ENCODE assay signal across 11 cellular contexts in the genomic region with DNA sequence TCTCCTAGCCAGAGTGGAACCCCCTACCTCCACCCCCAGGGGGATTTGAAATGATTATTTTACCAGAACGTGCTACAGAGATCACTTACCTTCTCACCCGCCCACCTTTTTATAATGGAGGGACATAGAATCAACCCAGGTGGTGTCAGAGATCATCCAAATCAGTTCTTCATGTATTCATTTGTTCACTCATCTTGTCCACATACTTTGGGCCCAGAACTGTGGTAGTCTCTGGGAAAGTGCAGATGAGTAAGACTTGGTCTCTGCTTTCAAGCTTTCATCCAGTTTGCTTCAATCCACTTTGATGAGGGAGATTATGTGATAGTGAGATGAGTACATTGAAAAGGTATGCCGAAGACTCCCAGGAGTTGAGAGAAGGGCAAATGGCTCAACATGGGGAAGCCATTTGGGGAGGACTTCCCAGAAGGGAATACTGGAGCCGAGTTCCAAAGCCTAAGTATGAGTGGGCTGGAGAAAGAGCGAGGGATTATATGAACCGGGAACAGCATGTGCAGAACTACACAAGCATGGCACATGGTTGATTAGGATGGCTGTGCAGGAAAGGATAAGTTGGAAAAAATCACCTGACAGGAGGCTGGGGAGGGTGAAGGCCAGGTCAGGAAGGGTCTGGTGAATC. TPM values are rescaled to one million over a fixed set of nuclear protein-coding genes. Genes with fewer than 3 reads are reported as not detected.
DNase-seq lines count a peak whose midpoint lies in the region; ATAC-seq and TF ChIP-seq lines count a peak whose summit lies in the region.
"Had no signal": no experiment of that assay in that cellular context is flagged by ENCODE, and none has a peak within 500 bp of the region (broad histone marks: within the 10 kb centered on the region; RNA-seq: fewer than 3 reads in every experiment).

No MANE protein-coding gene starts in this region.

- H3K23ac ChIP-seq in IMR-90 (ENCODE audit: low read depth, low read length) (no peak overlapping the region), H9 (ENCODE audit: insufficient read length, low read depth, low read length) (no peak overlapping the region)

- H3K4me3 ChIP-seq in AG04450 (ENCODE audit: low read depth, low read length) (no peak overlapping the region), IMR-90 (ENCODE audit: insufficient read depth, low read depth, low read length) (no peak overlapping the region), coronary artery (no peak overlapping the region), osteoblast (ENCODE audit: insufficient read depth, low read length) (no peak overlapping the region)

- in situ Hi-C loops in IMR-90 (cut with MboI; ENCODE audit: low sequenced_read_pairs) = loop anchor here (25.0 kb wide), 1 partner anchor 512 kb away; the partner anchor contains the start of gene JUN

- CTCF ChIA-PET in AG04450 (lab: Charles Lee) (no interaction called here), IMR-90 (lab: Yijun Ruan, JAX) (no interaction called here)

- WGBS in IMR-90 (ENCODE audit: extremely low coverage in 2 of 2, insufficient read length in 1 of 2), 2 experiments = 90% methylated on average over 3 of the region's 6 CpGs; no CpG with 5 or more reads in 1 of the 2 experiments
- WGBS in H9 (ENCODE audit: extremely low coverage, insufficient read length, low lambda C conversion rate) = no CpG with 5 or more reads among the region's 6 CpGs

- H2BK5ac ChIP-seq in IMR-90 (ENCODE audit: low read depth, low read length, poor library complexity, severe bottlenecking) (no peak overlapping the region), H9 (ENCODE audit: insufficient read length, low read length) (no peak overlapping the region)

- no peak overlapping the region for H2AFZ ChIP-seq in IMR-90 (replicated peaks; ENCODE audit: low read length, poor library complexity)
- no peak overlapping the region for H2AFZ ChIP-seq in osteoblast (ENCODE audit: low read length)
- H2AFZ ChIP-seq in H9 (ENCODE audit: low read length) = no peak overlapping the region

- H2BK20ac ChIP-seq in IMR-90 (ENCODE audit: low read depth, low read length) = 0 out of 2 replicates have a peak overlapping the region, but pooled peaks have one; percentile 0
- no peak overlapping the region for H2BK20ac ChIP-seq in H9 (ENCODE audit: low read depth, low read length, poor library complexity, severe bottlenecking)

- H2AK9ac ChIP-seq in IMR-90 (replicated peaks; ENCODE audit: low read depth, low read length, poor library complexity) = no peak overlapping the region

- H2BK120ac ChIP-seq in IMR-90 (ENCODE audit: low read depth, low read length) = no peak overlapping the region
- H2BK120ac ChIP-seq in H9 (ENCODE audit: low read depth, low read length, poor library complexity, severe bottlenecking) = no peak overlapping the region

- H3K79me1 ChIP-seq in IMR-90 (ENCODE audit: low read depth in 1 of 2, low read length in 2 of 2) (peaks cover 6 to 14% of the 10 kb centered on the region in 2 experiments; a peak in 2 of 4 replicates), H9 (ENCODE audit: insufficient read depth, low read depth, low read length, poor library complexity, severe bottlenecking) (no peaks in the 10 kb centered on the region)

- no peak for DNase-seq in AG04450 (ENCODE audit: low read depth, low spot score)
- DNase-seq in IMR-90 = peak; percentile 62
- DNase-seq in coronary artery (ENCODE audit: low spot score) = no peak
- DNase-seq in osteoblast (ENCODE audit: insufficient read length, low spot score, missing footprints) = peak; percentile 70
- DNase-seq in GOT3 (lab: John Stamatoyannopoulos, UW) = no peak
- DNase-seq in H9 = no peak
- DNase-seq: activated naive CD4-positive, alpha-beta T cell treated with anti-CD3 and anti-CD28 coated beads for 36 hours; NCI-H1417 treated with DMSO at 0.1 percent for 48 hours; WERI-Rb-1 had no signal

- no peak for TF ChIP-seq POLR2A in IMR-90 (IDR thresholded peaks at IDR 0.05; ENCODE audit: low read depth, low read length)

- H2AK5ac ChIP-seq in IMR-90 (ENCODE audit: low read depth, low read length) (no peak overlapping the region), H9 (ENCODE audit: insufficient read length, low read length) (no peak overlapping the region)

- peak overlapping the region; percentile 22 for H3K14ac ChIP-seq in IMR-90 (replicated peaks; ENCODE audit: low read depth, low read length)
- H3K14ac ChIP-seq in H9 (ENCODE audit: insufficient read depth, low read length) = no peak overlapping the region

- H3K4me2 ChIP-seq in IMR-90 (ENCODE audit: low read depth, low read length) = no peak overlapping the region
- no peak overlapping the region for H3K4me2 ChIP-seq in osteoblast (ENCODE audit: insufficient read depth, low read length)
- no peak overlapping the region for H3K4me2 ChIP-seq in H9 (ENCODE audit: insufficient read depth, insufficient read length, low read length)

- intact Hi-C loops in IMR-90 (cut with micrococcal nuclease) = loop anchor here (5.0 to 10.0 kb wide), 3 partner anchors 224 to 648 kb away; no protein-coding TSS in a partner anchor

- POLR2A ChIA-PET in AG04450 (lab: Yijun Ruan, JAX) = interaction anchor here (0.6 kb wide), 2 partner anchors 231 to 588 kb away, joined by 3 to 4 read pairs; no protein-coding TSS in a partner anchor
- POLR2A ChIA-PET in IMR-90 (lab: Charles Lee; ENCODE audit: unreplicated experiment) = no interaction called here

- H4K20me1 ChIP-seq in IMR-90 (ENCODE audit: insufficient read depth, low read length) (no peaks in the 10 kb centered on the region), osteoblast (ENCODE audit: insufficient read depth, low read length) (no peaks in the 10 kb centered on the region), H9 (ENCODE audit: control insufficient read depth, insufficient read depth, insufficient read length) (no peaks in the 10 kb centered on the region)

- dilution Hi-C loops in IMR-90 (cut with HindIII; ENCODE audit: low sequenced_read_pairs, unreplicated experiment) = no loop called here

- H2BK15ac ChIP-seq in IMR-90 (ENCODE audit: low read depth, low read length) (peak overlapping the region; percentile 52; the same call in 1 of the 3 replicates), H9 (ENCODE audit: low read depth, low read length) (no peak overlapping the region)

- peak overlapping the region; percentile 4 for H3K27ac ChIP-seq in AG04450 (ENCODE audit: low read depth, low read length)
- no peak overlapping the region for H3K27ac ChIP-seq in IMR-90 (ENCODE audit: insufficient read depth, low read length)
- H3K27ac ChIP-seq in coronary artery = peak overlapping the region; percentile 91 to 99
- peak overlapping the region; percentile 29 for H3K27ac ChIP-seq in osteoblast (ENCODE audit: low read depth, low read length)
- no peak overlapping the region for H3K27ac ChIP-seq in H9 (ENCODE audit: insufficient read length, low read depth, low read length)

- H3K18ac ChIP-seq in IMR-90 (ENCODE audit: low read depth, low read length) = no peak overlapping the region; the same call in 1 of the 2 replicates
- no peak overlapping the region for H3K18ac ChIP-seq in H9 (ENCODE audit: insufficient read length, low read depth, low read length)

- H3K4me1 ChIP-seq in IMR-90 (ENCODE audit: control insufficient read depth, insufficient read depth, low read length) (peaks cover 6% of the 10 kb centered on the region), osteoblast (ENCODE audit: insufficient read depth, low read length) (peaks cover 10% of the 10 kb centered on the region), H9 (ENCODE audit: insufficient read depth, low read length) (0 out of 2 replicates have a peak, but pooled peaks cover 4% of the 10 kb centered on the region)

- peaks cover 2% of the 10 kb centered on the region; the same call in 1 of the 2 replicates for H3K27me3 Mint-ChIP-seq in H9 (ENCODE audit: low read depth)

- H3K79me2 ChIP-seq in osteoblast (ENCODE audit: insufficient read depth, low read length) (no peaks in the 10 kb centered on the region), H9 (ENCODE audit: insufficient read depth, low read length) (no peaks in the 10 kb centered on the region)

- no peaks in the 10 kb centered on the region; the same call in 1 of the 2 replicates for H3K9me3 ChIP-seq in AG04450 (ENCODE audit: control insufficient read depth, insufficient read depth, low read length)
- no peaks in the 10 kb centered on the region for H3K9me3 ChIP-seq in IMR-90 (ENCODE audit: control insufficient read depth, insufficient read depth, low read length)
- no peaks in the 10 kb centered on the region for H3K9me3 ChIP-seq in osteoblast (ENCODE audit: low read depth, low read length)
- no peaks in the 10 kb centered on the region for H3K9me3 ChIP-seq in H9 (ENCODE audit: control insufficient read depth, low read depth, low read length)

- H3K27ac Mint-ChIP-seq in H9 = no peak overlapping the region
- H3K27ac Mint-ChIP-seq: activated naive CD4-positive, alpha-beta T cell treated with anti-CD3 and anti-CD28 coated beads for 36 hours had no signal

- H3K4me1 Mint-ChIP-seq in H9 = peaks cover 15 to 23% of the 10 kb centered on the region in 2 experiments

- H3K9ac ChIP-seq in IMR-90 (ENCODE audit: low read depth, low read length) = no peak overlapping the region
- no peak overlapping the region for H3K9ac ChIP-seq in H9 (ENCODE audit: extremely low read depth, insufficient read length, low read length)

- peaks cover 8 to 9% of the 10 kb centered on the region in 2 experiments; a peak in 4 of 5 replicates for H3K9me3 Mint-ChIP-seq in H9

- TF ChIP-seq RAD21 in IMR-90 (IDR thresholded peaks at IDR 0.05; ENCODE audit: low read length) = no peak

- no peak for TF ChIP-seq CTCF in AG04450 (IDR thresholded peaks at IDR 0.05; ENCODE audit: low read depth, low read length)
- TF ChIP-seq CTCF in IMR-90 (conservative IDR thresholded peaks at IDR 0.05; ENCODE audit: low read depth, low read length) = no peak
- no peak for TF ChIP-seq CTCF in coronary artery (IDR thresholded peaks at IDR 0.05)
- TF ChIP-seq CTCF in osteoblast (IDR thresholded peaks at IDR 0.05; ENCODE audit: extremely low read depth, low read depth, low read length) = no peak
- no peak for TF ChIP-seq CTCF in H9 (conservative IDR thresholded peaks at IDR 0.05)

- H3K4ac ChIP-seq in IMR-90 (ENCODE audit: low read depth, low read length) = no peak overlapping the region
- H3K4ac ChIP-seq in H9 (ENCODE audit: low read depth, low read length) = no peak overlapping the region

- no peak for ATAC-seq in IMR-90 (ENCODE audit: low read depth)
- no peak for ATAC-seq in GM18498 (IDR thresholded peaks at IDR 0.05; ENCODE audit: unreplicated experiment)
- no peak for ATAC-seq in HG02763 (IDR thresholded peaks at IDR 0.05; ENCODE audit: unreplicated experiment)

- 0 out of 2 replicates have a peak, but pooled peaks cover 5% of the 10 kb centered on the region for H3K9me1 ChIP-seq in IMR-90 (ENCODE audit: insufficient read depth, low read length)

- no peak overlapping the region for H3T11ph ChIP-seq in H9 (ENCODE audit: low read length)

- H3K27me3 ChIP-seq in AG04450 (ENCODE audit: control insufficient read depth, insufficient read depth, low read length) = no peaks in the 10 kb centered on the region
- H3K27me3 ChIP-seq in IMR-90 (ENCODE audit: control insufficient read depth, insufficient read depth, low read length) = no peaks in the 10 kb centered on the region
- no peaks in the 10 kb centered on the region for H3K27me3 ChIP-seq in osteoblast (ENCODE audit: insufficient read depth, low read length)
- no peaks in the 10 kb centered on the region for H3K27me3 ChIP-seq in H9 (ENCODE audit: insufficient read depth, low read length)

- no TSS peak for BruUV-seq in IMR-90 (replicated peaks; lab: Mats Ljungman, UMichigan)

- peaks cover 11 to 33% (median 12%) of the 10 kb centered on the region in 3 experiments for H3K36me3 Mint-ChIP-seq in H9 (ENCODE audit: insufficient read depth in 1 of 3, low read depth in 3 of 3)

- no peaks in the 10 kb centered on the region for H3K36me3 ChIP-seq in IMR-90 (ENCODE audit: control insufficient read depth, insufficient read depth, low read length)
- H3K36me3 ChIP-seq in osteoblast (ENCODE audit: insufficient read depth, low read length) = no peaks in the 10 kb centered on the region
- H3K36me3 ChIP-seq: WERI-Rb-1 had no signal

- no peak overlapping the region for H4K91ac ChIP-seq in IMR-90 (ENCODE audit: insufficient read depth, low read depth, low read length)
- no peak overlapping the region for H4K91ac ChIP-seq in H9 (ENCODE audit: insufficient read length, low read depth, low read length)

- no peak overlapping the region for H2BK12ac ChIP-seq in H9 (ENCODE audit: insufficient read length, low read depth, low read length)

- H3K23me2 ChIP-seq in H9 (ENCODE audit: insufficient read length, low read depth, low read length, poor library complexity, severe bottlenecking) = peaks cover 2% of the 10 kb centered on the region

- H3K4me3 Mint-ChIP-seq in H9 = no peak overlapping the region

- H4K8ac ChIP-seq in IMR-90 (ENCODE audit: low read depth in 2 of 2, low read length in 2 of 2) (0 out of 4 replicates have a peak overlapping the region, but pooled peaks of 1 of the 2 experiments have one; percentile 29), H9 (replicated peaks; ENCODE audit: insufficient read length, low read depth, low read length) (no peak overlapping the region)

- peak overlapping the region; percentile 25; the same call in 1 of the 2 replicates for H4K5ac ChIP-seq in IMR-90 (ENCODE audit: low read depth, low read length)
- H4K5ac ChIP-seq in H9 (ENCODE audit: insufficient read length, low read depth, low read length) = no peak overlapping the region

- H3K56ac ChIP-seq in IMR-90 (ENCODE audit: extremely low read depth, insufficient read depth, low read length) = no peak overlapping the region
- H3K56ac ChIP-seq in H9 (ENCODE audit: insufficient read length, low read depth, low read length) = no peak overlapping the region

RNA-seq across cellular contexts. Expression of gene FGGY, which starts 1.9 kb away (rescaled TPM):
- polyA plus RNA-seq in AG04450 (2011; rRNA removed) (11.8 and 12.6 TPM in 2 replicates), IMR-90 (2012; rRNA removed) (5.6 TPM in 2 replicates)
- 24.2 and 25.0 TPM in 2 replicates for polyA minus RNA-seq in AG04450 (2011; rRNA and poly(A)+ RNA removed)
- total RNA-seq in IMR-90 (2012; rRNA removed) (12.8 and 14.0 TPM in 2 replicates), osteoblast (17.1 and 24.6 TPM in 2 replicates), H9 (2021) (10.6 and 14.6 TPM in 2 replicates)
- 4.3 and 6.0 TPM in 2 replicates for polyA plus RNA-seq in IMR-90 (2012; cell fraction: cytosol; rRNA removed)
- polyA plus RNA-seq in IMR-90 (2012; cell fraction: nucleus; rRNA removed; ENCODE audit: low replicate concordance) = 2.6 and 7.4 TPM in 2 replicates

Comparison
In these comparisons a context has a peak if more than half of its experiments do, and no peak if none do; other contexts are left out.
1. DNase-seq: peak in IMR-90 (single experiment) and osteoblast (single experiment); none in AG04450 (single experiment), coronary artery (single experiment), GOT3 (single experiment) and H9 (single experiment).
2. H3K27ac ChIP-seq: peak in AG04450 (single experiment), coronary artery (2 of 2) and osteoblast (single experiment); none in IMR-90 (single experiment) and H9 (single experiment).